8 cellular contexts compared by ENCODE assay signal in genomic region chr20:23889775-23890187, GRCh38. TPM values are rescaled to one million over a fixed set of nuclear protein-coding genes. Genes with fewer than 3 reads are reported as not detected.
DNase-seq lines count a peak whose midpoint lies in the region; ATAC-seq and TF ChIP-seq lines count a peak whose summit lies in the region.

No MANE protein-coding gene starts in this region.

- H4K20me1 ChIP-seq in IMR-90 (ENCODE audit: insufficient read depth, low read length): no peaks in the 10 kb centered on the region

- no peak overlapping the region for H3K9ac ChIP-seq in IMR-90 (ENCODE audit: low read depth, low read length)

- no peak overlapping the region for H2BK120ac ChIP-seq in IMR-90 (ENCODE audit: low read depth, low read length)

- H2AK9ac ChIP-seq in IMR-90 (replicated peaks; ENCODE audit: low read depth, low read length, poor library complexity): no peak overlapping the region

- H3K4me2 ChIP-seq in IMR-90 (ENCODE audit: low read depth, low read length): no peak overlapping the region

- H2BK15ac ChIP-seq in IMR-90 (ENCODE audit: low read depth, low read length): no peak overlapping the region

- H3K14ac ChIP-seq in IMR-90 (replicated peaks; ENCODE audit: low read depth, low read length): no peak overlapping the region

- POLR2A ChIA-PET in IMR-90 (lab: Charles Lee; ENCODE audit: unreplicated experiment): no interaction called here

- no peak overlapping the region for H4K5ac ChIP-seq in IMR-90 (ENCODE audit: low read depth, low read length)

- DNase-seq in IMR-90 (peak; percentile 24), SJSA1 (ENCODE audit: low read depth in 1 of 2, low spot score in 2 of 2) (peak; percentile 53 to 59), head of caudate nucleus (peak; percentile 46 to 87 (median 67)), retina (peak; percentile 62), NCI-H2081 treated with DMSO at 0.1 percent for 48 hours (lab: John Stamatoyannopoulos, UW) (no peak)
- peak; percentile 12 to 48 (median 29) for DNase-seq in activated naive CD4-positive, alpha-beta T cell (lab: John Stamatoyannopoulos, UW)

- TF ChIP-seq POLR2A in IMR-90 (IDR thresholded peaks at IDR 0.05; ENCODE audit: low read depth, low read length): no peak

- H2AK5ac ChIP-seq in IMR-90 (ENCODE audit: low read depth, low read length): no peak overlapping the region

- no peak overlapping the region for H3K27ac ChIP-seq in C4-2B
- H3K27ac ChIP-seq in IMR-90 (ENCODE audit: insufficient read depth, low read length): no peak overlapping the region
- H3K27ac ChIP-seq in SJSA1: no peak overlapping the region

- no peaks in the 10 kb centered on the region for H3K9me1 ChIP-seq in IMR-90 (ENCODE audit: insufficient read depth, low read length)

- H3K36me3 ChIP-seq in IMR-90 (ENCODE audit: control insufficient read depth, insufficient read depth, low read length) (no peaks in the 10 kb centered on the region), SJSA1 (no peaks in the 10 kb centered on the region)

- intact Hi-C loops in IMR-90 (cut with micrococcal nuclease) (loop anchor here (1.0 to 2.0 kb wide), 2 partner anchors 107 to 1029 kb away; no protein-coding TSS in a partner anchor), head of caudate nucleus (cut with DNase I) (no loop called here)

- no peak overlapping the region for H4K91ac ChIP-seq in IMR-90 (ENCODE audit: insufficient read depth, low read depth, low read length)

- dilution Hi-C loops in IMR-90 (cut with HindIII; ENCODE audit: low sequenced_read_pairs, unreplicated experiment): no loop called here

- no peaks in the 10 kb centered on the region for H3K9me3 ChIP-seq in IMR-90 (ENCODE audit: control insufficient read depth, insufficient read depth, low read length)
- no peaks in the 10 kb centered on the region for H3K9me3 ChIP-seq in SJSA1 (replicated peaks)

- no TSS peak for BruUV-seq in IMR-90 (replicated peaks; lab: Mats Ljungman, UMichigan)

- H3K18ac ChIP-seq in IMR-90 (ENCODE audit: low read depth, low read length): no peak overlapping the region

- TF ChIP-seq CTCF in C4-2B (conservative IDR thresholded peaks at IDR 0.05) (peak; percentile 76), IMR-90 (conservative IDR thresholded peaks at IDR 0.05; ENCODE audit: low read depth, low read length) (peak; percentile 61)

- no peak overlapping the region for H2BK5ac ChIP-seq in IMR-90 (ENCODE audit: low read depth, low read length, poor library complexity, severe bottlenecking)

- ATAC-seq in GM19324 (IDR thresholded peaks at IDR 0.05; ENCODE audit: low FRiP score, unreplicated experiment) (peak; percentile 71), IMR-90 (ENCODE audit: low read depth) (peak; percentile 93)

- no peak overlapping the region for H3K56ac ChIP-seq in IMR-90 (ENCODE audit: extremely low read depth, insufficient read depth, low read length)

- no peak overlapping the region for H4K8ac ChIP-seq in IMR-90 (ENCODE audit: low read depth in 2 of 2, low read length in 2 of 2)

- no peak overlapping the region for H3K23ac ChIP-seq in IMR-90 (ENCODE audit: low read depth, low read length)

- in situ Hi-C loops in IMR-90 (cut with MboI; ENCODE audit: low sequenced_read_pairs): no loop called here

- no peak overlapping the region for H2AFZ ChIP-seq in IMR-90 (replicated peaks; ENCODE audit: low read length, poor library complexity)

- no peak overlapping the region for H2BK20ac ChIP-seq in IMR-90 (ENCODE audit: low read depth, low read length)

- CTCF ChIA-PET in IMR-90 (lab: Yijun Ruan, JAX): no interaction called here

- TF ChIP-seq RAD21 in IMR-90 (IDR thresholded peaks at IDR 0.05; ENCODE audit: low read length): peak; percentile 69

- WGBS in IMR-90 (ENCODE audit: extremely low coverage in 2 of 2, insufficient read length in 1 of 2), 2 experiments: no CpG with 5 or more reads among the region's 8 CpGs

- H3K4me1 ChIP-seq in IMR-90 (ENCODE audit: control insufficient read depth, insufficient read depth, low read length): no peaks in the 10 kb centered on the region
- H3K4me1 ChIP-seq in SJSA1 (replicated peaks): no peaks in the 10 kb centered on the region

- H3K27me3 ChIP-seq in IMR-90 (ENCODE audit: control insufficient read depth, insufficient read depth, low read length) (no peaks in the 10 kb centered on the region), SJSA1 (replicated peaks) (no peaks in the 10 kb centered on the region)

- no peak overlapping the region for H3K4me3 ChIP-seq in IMR-90 (ENCODE audit: insufficient read depth, low read depth, low read length)
- no peak overlapping the region for H3K4me3 ChIP-seq in SJSA1

- no peaks in the 10 kb centered on the region for H3K79me1 ChIP-seq in IMR-90 (ENCODE audit: low read depth in 1 of 2, low read length in 2 of 2)

- no peak overlapping the region for H3K4ac ChIP-seq in IMR-90 (ENCODE audit: low read depth, low read length)

TF ChIP-seq in IMR-90, 13 proteins besides CTCF, POLR2A, EP300 and RAD21:
- TF ChIP-seq SMC3 (IDR thresholded peaks at IDR 0.05; ENCODE audit: low read depth, low read length) (peak; percentile 59), RCOR1 (IDR thresholded peaks at IDR 0.05; ENCODE audit: insufficient replicate concordance, low read length) (no peak)
TF ChIP-seq in IMR-90: peak in this region for 1.

RNA-seq across cellular contexts. Expression of gene CST5, which starts 10.2 kb away (rescaled TPM):
- not detected in 2 replicates for total RNA-seq in IMR-90 (2012; rRNA removed)
- not detected in 2 replicates for polyA plus RNA-seq in IMR-90 (2012; rRNA removed)
- not detected in 2 replicates for polyA plus RNA-seq in IMR-90 (2012; cell fraction: cytosol; rRNA removed)
- not detected in 2 replicates for polyA plus RNA-seq in IMR-90 (2012; cell fraction: nucleus; rRNA removed; ENCODE audit: low replicate concordance)
- total RNA-seq in SJSA1 (2014; rRNA removed; shearing (Covaris generic)): not detected in 2 replicates
